ENCODE assay signal across 8 cellular contexts in genomic region chrX:135985974-135986312, GRCh38. TPM values are rescaled to one million over a fixed set of nuclear protein-coding genes. Genes with fewer than 3 reads are reported as not detected.
DNase-seq lines count a peak whose midpoint lies in the region; FAIRE-seq and TF ChIP-seq lines count a peak whose summit lies in the region.

No MANE protein-coding gene starts in this region.

- TF ChIP-seq EP300 in ovary (IDR thresholded peaks at IDR 0.05), result no peak

- POLR2A ChIA-PET in RWPE1 (lab: Yijun Ruan, JAX; ENCODE audit: low non-redundant PET), result no interaction called here

- TF ChIP-seq POLR2A in esophagus squamous epithelium (IDR thresholded peaks at IDR 0.05), result no peak
- TF ChIP-seq POLR2A in ovary (IDR thresholded peaks at IDR 0.05), result no peak
- no peak for TF ChIP-seq POLR2A in GM12892 (IDR thresholded peaks at IDR 0.05; ENCODE audit: low read depth, low read length)

- peak overlapping the region; percentile 88 for H3K4me3 ChIP-seq in DOHH2 (ENCODE audit: low read length)
- peak overlapping the region; percentile 65 to 75 (median 73) for H3K4me3 ChIP-seq in esophagus squamous epithelium
- H3K4me3 ChIP-seq in ovary, result peak overlapping the region; percentile 52

- CTCF ChIA-PET in RWPE1 (lab: Yijun Ruan, JAX), result no interaction called here

- 0 out of 2 replicates have a peak overlapping the region, but pooled peaks have one; percentile 41 for H3K27ac ChIP-seq in DOHH2 (ENCODE audit: low read depth, low read length)
- peak overlapping the region; percentile 78 for H3K27ac ChIP-seq in RWPE1
- peak overlapping the region; percentile 83 to 89 (median 86) for H3K27ac ChIP-seq in esophagus squamous epithelium
- peak overlapping the region; percentile 72 to 75 for H3K27ac ChIP-seq in ovary

- H3K9me2 ChIP-seq in DOHH2 (replicated peaks; ENCODE audit: control insufficient read depth, low read length), result no peaks in the 10 kb centered on the region

- H3K4me2 ChIP-seq in DOHH2 (ENCODE audit: low read length), result peak overlapping the region; percentile 71

- H4K20me1 ChIP-seq in DOHH2 (ENCODE audit: control insufficient read depth, insufficient read depth, low read depth, low read length), result no peaks in the 10 kb centered on the region

- no peak for FAIRE-seq in RCC 7860 (lab: Jason Lieb, UNC)
- no peak for FAIRE-seq in GM12892 (lab: Jason Lieb, UNC)

- intact Hi-C loops in esophagus squamous epithelium (cut with DNase I), result no loop called here
- intact Hi-C loops in ovary (cut with DNase I), result no loop called here

- peaks cover 48% of the 10 kb centered on the region for H3K79me2 ChIP-seq in DOHH2 (ENCODE audit: control insufficient read depth, low read length)

- H3F3A ChIP-seq in DOHH2 (ENCODE audit: control insufficient read depth, insufficient read depth), result no peaks in the 10 kb centered on the region

- no peaks in the 10 kb centered on the region for H3K27me3 ChIP-seq in DOHH2 (ENCODE audit: control insufficient read depth, low read length)
- no peaks in the 10 kb centered on the region for H3K27me3 ChIP-seq in esophagus squamous epithelium
- H3K27me3 ChIP-seq in ovary, result no peaks in the 10 kb centered on the region

- H3K4me1 ChIP-seq in DOHH2 (ENCODE audit: control insufficient read depth, low read length) (peaks cover 21% of the 10 kb centered on the region), esophagus squamous epithelium (peaks cover 0 to 33% (median 0%) of the 10 kb centered on the region in 3 donors), ovary (ENCODE audit: insufficient read depth) (no peaks in the 10 kb centered on the region)

- H3K36me3 ChIP-seq in DOHH2 (ENCODE audit: control insufficient read depth, low read length) (no peaks in the 10 kb centered on the region), esophagus squamous epithelium (no peaks in the 10 kb centered on the region), ovary (no peaks in the 10 kb centered on the region)

- H3K9me3 ChIP-seq in DOHH2 (ENCODE audit: control insufficient read depth, insufficient read depth, low read length), result no peaks in the 10 kb centered on the region
- no peaks in the 10 kb centered on the region for H3K9me3 ChIP-seq in esophagus squamous epithelium
- H3K9me3 ChIP-seq in ovary, result no peaks in the 10 kb centered on the region

- TF ChIP-seq CTCF in DOHH2 (IDR thresholded peaks at IDR 0.05; ENCODE audit: low read depth, low read length, poor library complexity, severe bottlenecking) (no peak), RWPE1 (conservative IDR thresholded peaks at IDR 0.05; ENCODE audit: low read depth) (no peak), esophagus squamous epithelium (IDR thresholded peaks at IDR 0.05) (no peak), ovary (IDR thresholded peaks at IDR 0.05) (no peak), GM10266 (IDR thresholded peaks at IDR 0.05; ENCODE audit: control insufficient read depth, insufficient read depth, low read depth, missing control alignments) (no peak)

- 4 to 23% methylated on average over 3 to 5 of the region's 14 CpGs for WGBS in esophagus squamous epithelium, 2 donors
- 28 to 29% (median 29%) methylated on average over 14 of the region's 14 CpGs for whole genome bisulfite sequencing in ovary, 3 donors

- DNase-seq in RWPE1 (ENCODE audit: low spot score) (no peak), esophagus squamous epithelium (lab: John Stamatoyannopoulos, UW) (no peak), ovary (no peak), RCC 7860 (ENCODE audit: low spot score) (no peak), DMS53 (lab: John Stamatoyannopoulos, UW) (no peak), GM12892 (ENCODE audit: insufficient read length) (no peak), GM10266 (ENCODE audit: extremely low spot score) (no peak)

RNA-seq across cellular contexts. Expression of gene SLC9A6, which starts 0.7 kb away (rescaled TPM):
- total RNA-seq in esophagus squamous epithelium (10 to 100 TPM; 12.8 to 22.0 (median 13.1) TPM), ovary (10 to 100 TPM; 10.5 to 18.6 (median 13.5) TPM)
- 10 to 100 TPM in 1 of 2 donors, 1 to 10 TPM in 1; 9.2 to 12.7 TPM for polyA plus RNA-seq in ovary
- 5.4 TPM for polyA plus RNA-seq in GM12892 (2012; ENCODE audit: missing spikeins)

RNA-seq across cellular contexts. Expression of gene MMGT1, which starts 12.2 kb away (rescaled TPM):
- total RNA-seq in esophagus squamous epithelium, result 10 to 100 TPM; 10.6 to 24.0 (median 18.2) TPM
- 10 to 100 TPM; 19.1 to 27.1 (median 23.6) TPM for total RNA-seq in ovary
- polyA plus RNA-seq in ovary, result 10 to 100 TPM; 12.1 to 30.3 TPM
- 10.5 TPM for polyA plus RNA-seq in GM12892 (2012; ENCODE audit: missing spikeins)
